In genomic region chr1:9194024-9194423, GRCh38 we compare ENCODE assay signal across 26 cellular contexts. TPM values are rescaled to one million over a fixed set of nuclear protein-coding genes. Genes with fewer than 3 reads are reported as not detected.
A peak's percentile ranks its signal among the peaks of the same experiment; 100 is the strongest.
DNase-seq lines count a peak whose midpoint lies in the region; ATAC-seq, FAIRE-seq and TF ChIP-seq lines count a peak whose summit lies in the region.
"Had no signal": no experiment of that assay in that cellular context is flagged by ENCODE, and none has a peak within 500 bp of the region (broad histone marks: within the 10 kb centered on the region; RNA-seq: fewer than 3 reads in every experiment).

No MANE protein-coding gene starts in this region.

- WGBS in small intestine, 3 donors: 27 to 65% (median 41%) methylated on average over 4 of the region's 4 CpGs

- H3K36me3 ChIP-seq in small intestine (ENCODE audit: control insufficient read depth in 2 of 2, insufficient read depth in 2 of 2, low read length in 2 of 2): no peaks in the 10 kb centered on the region
- H3K36me3 ChIP-seq: thyroid gland had no signal

- TF ChIP-seq CTCF in fibroblast of mammary gland (conservative IDR thresholded peaks at IDR 0.05; ENCODE audit: control insufficient read depth, insufficient read depth, low read depth, low read length): no peak

- ATAC-seq in HG03469 (IDR thresholded peaks at IDR 0.05; ENCODE audit: unreplicated experiment) (no peak), HG02763 (IDR thresholded peaks at IDR 0.05; ENCODE audit: unreplicated experiment) (no peak)
- ATAC-seq: activated naive CD8-positive, alpha-beta T cell treated with anti-CD3 and anti-CD28 coated beads, Interleukin-2, amount 50 U/mL, for 24 hours; left lobe of liver; natural killer cell; stimulated activated naive CD8-positive, alpha-beta T cell treated with anti-CD3 and anti-CD28 coated beads, Interleukin-15, amount 100 ng/mL, for 72 hours had no signal

- H3K4me3 ChIP-seq in fibroblast of mammary gland (ENCODE audit: control insufficient read depth, low read depth, low read length) (no peak overlapping the region), small intestine (ENCODE audit: low read depth in 1 of 2, low read length in 2 of 2) (no peak overlapping the region)
- H3K4me3 ChIP-seq: skin epidermis, thyroid gland had no signal

- no peak overlapping the region for H3K27ac ChIP-seq in small intestine (ENCODE audit: low read depth in 1 of 2, low read length in 1 of 2)
- H3K27ac ChIP-seq: 22Rv1, HL-60, skin epidermis, thyroid gland, VCaP had no signal

- peaks cover 0 to 3% of the 10 kb centered on the region in 2 donors for H3K4me1 ChIP-seq in small intestine (ENCODE audit: control insufficient read depth in 2 of 2, insufficient read depth in 1 of 2, low read depth in 1 of 2, low read length in 1 of 2)

- FAIRE-seq in small intestine (lab: Jason Lieb, UNC): no peak

- no peaks in the 10 kb centered on the region for H3K9me3 ChIP-seq in small intestine (ENCODE audit: control insufficient read depth, low read depth)
- H3K9me3 ChIP-seq: thyroid gland had no signal

- DNase-seq in NCI-H2196 (lab: John Stamatoyannopoulos, UW; ENCODE audit: unreplicated experiment): peak; percentile 24
- DNase-seq in NCI-H2196 treated with DMSO at 0.1 percent for 48 hours (lab: John Stamatoyannopoulos, UW; ENCODE audit: unreplicated experiment): no peak
- DNase-seq in RPMI7951 (ENCODE audit: low read depth): peak; percentile 54
- peak; percentile 47 for DNase-seq in fibroblast of mammary gland (ENCODE audit: low read depth)
- peak; percentile 18 for DNase-seq in small intestine
- no peak for DNase-seq in Ammon's horn (ENCODE audit: low spot score)
- DNase-seq: activated CD4-positive, alpha-beta T cell treated with anti-CD3 and anti-CD28 coated beads, Interleukin-2, amount 10 ng/mL, durations not matched to agents 24 days and 14 days; activated naive CD8-positive, alpha-beta T cell treated with anti-CD3 and anti-CD28 coated beads, Interleukin-2, amount 50 U/mL, for 24 hours; activated T-cell treated with anti-CD3 and anti-CD28 coated beads, Interleukin-2, amount 50 U/mL, for 24 hours; CD4-positive, alpha-beta T cell; cerebellar nuclear complex; DMS 273 treated with DMSO at 0.1 percent for 48 hours; HCEC 1CT; natural killer cell; NCI-H1105 treated with DMSO at 0.1 percent for 48 hours; NCI-H2029 treated with DMSO at 0.1 percent for 48 hours; NCI-H345; stimulated activated naive CD8-positive, alpha-beta T cell treated with anti-CD3 and anti-CD28 coated beads, Interleukin-15, amount 100 ng/mL, for 72 hours; thyroid gland had no signal

- H3K27me3 ChIP-seq in small intestine (ENCODE audit: control insufficient read depth in 2 of 2, insufficient read depth in 2 of 2, low read length in 2 of 2): peaks cover 7 to 12% of the 10 kb centered on the region in 2 donors
- H3K27me3 ChIP-seq: thyroid gland had no signal

RNA-seq across cellular contexts. Expression of gene H6PD, which starts 40.5 kb away (rescaled TPM):
- 8.4 and 10.2 TPM in 2 replicates for total RNA-seq in RPMI7951 (2014; rRNA removed; shearing (Covaris generic))
- 10 to 100 TPM in 1 of 3 donors, 1 to 10 TPM in 2; 2.7 to 25.8 (median 2.9) TPM for polyA plus RNA-seq in small intestine

Comparison
In these comparisons a context has a peak if more than half of its experiments do, and no peak if none do; other contexts are left out.
1. DNase-seq: peak in NCI-H2196 (single experiment), RPMI7951 (single experiment), fibroblast of mammary gland (single experiment) and small intestine (single experiment); none in NCI-H2196 treated with DMSO at 0.1 percent for 48 hours (single experiment) and Ammon's horn (single experiment).